In the genomic region with DNA sequence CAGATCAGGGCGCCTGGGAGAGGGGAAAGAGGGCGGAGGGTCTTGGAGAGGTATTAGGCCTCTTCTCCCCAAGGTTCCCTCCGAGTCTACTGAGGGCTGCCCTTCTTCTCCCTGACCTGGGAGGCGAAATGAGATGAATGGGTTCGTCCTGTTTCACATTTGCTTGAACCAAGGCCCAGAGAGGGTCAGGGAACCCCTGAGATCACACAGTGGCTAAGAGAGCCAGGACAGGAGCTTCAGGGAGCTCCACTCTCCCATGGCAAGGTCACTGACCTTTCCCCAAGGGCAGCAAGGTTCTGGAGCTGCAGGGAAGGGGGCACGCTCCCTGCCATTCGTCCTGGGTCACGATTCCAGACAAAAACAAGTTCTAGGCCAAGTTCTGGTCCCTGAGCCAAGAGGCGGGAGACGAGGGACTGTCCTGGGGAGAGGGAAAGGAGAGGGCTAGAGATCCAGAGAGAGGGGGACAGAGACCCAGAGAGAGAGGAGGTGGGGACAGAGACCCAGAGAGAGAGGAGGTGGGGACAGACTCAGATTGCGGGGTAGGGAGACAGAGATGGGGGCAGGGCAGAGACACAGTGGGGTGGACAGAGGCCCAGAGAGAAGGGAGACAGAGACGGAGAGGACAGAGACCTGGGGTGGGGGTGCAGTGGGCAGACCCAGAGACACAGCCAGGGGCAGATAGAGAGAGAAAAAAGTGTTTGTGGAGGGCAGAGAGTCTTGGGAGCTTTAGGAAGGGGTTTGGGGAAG, we compare ENCODE assay signal across 18 cellular contexts. TPM values are rescaled to one million over a fixed set of nuclear protein-coding genes. Genes with fewer than 3 reads are reported as not detected.
DNase-seq lines count a peak whose midpoint lies in the region; ATAC-seq and TF ChIP-seq lines count a peak whose summit lies in the region.
"Had no signal": no experiment of that assay in that cellular context is flagged by ENCODE, and none has a peak within 500 bp of the region (broad histone marks: within the 10 kb centered on the region; RNA-seq: fewer than 3 reads in every experiment).

No MANE protein-coding gene starts in this region.

- H4K20me1 ChIP-seq in mammary epithelial cell (ENCODE audit: insufficient read depth, low read length) = no peaks in the 10 kb centered on the region

- H3K27me3 Mint-ChIP-seq in MCF 10A (ENCODE audit: insufficient read depth, unreplicated experiment) (no peaks in the 10 kb centered on the region), brain (peaks cover 3% of the 10 kb centered on the region)
- peaks cover 35% of the 10 kb centered on the region for H3K27me3 Mint-ChIP-seq in stimulated activated naive CD8-positive, alpha-beta T cell treated with anti-CD3 and anti-CD28 coated beads, Interleukin-15, amount 100 ng/mL, for 72 hours

- CTCF ChIA-PET in MCF 10A (lab: Yijun Ruan, JAX) = no interaction called here
- CTCF ChIA-PET in mammary epithelial cell (lab: Charles Lee; ENCODE audit: low non-redundant PET) = no interaction called here

- BruUV-seq in MCF 10A (replicated peaks; lab: Mats Ljungman, UMichigan) (no TSS peak), mammary epithelial cell (replicated peaks; lab: Mats Ljungman, UMichigan) (no TSS peak)

- H3K27ac ChIP-seq in mammary epithelial cell (ENCODE audit: insufficient read depth, low read depth, low read length) (no peak overlapping the region), mesenchymal stem cell (ENCODE audit: low read length, poor library complexity, severe bottlenecking) (no peak overlapping the region), substantia nigra (ENCODE audit: low read depth, low read length, poor library complexity, severe bottlenecking) (peak overlapping the region; percentile 98), transverse colon (no peak overlapping the region)
- H3K27ac ChIP-seq: brain microvascular endothelial cell, PC-9, SK-N-MC, vagina had no signal

- H3K4ac ChIP-seq in mesenchymal stem cell (ENCODE audit: low read depth in 1 of 2, low read length in 2 of 2) = no peak overlapping the region

- no peak overlapping the region for H2AK5ac ChIP-seq in mesenchymal stem cell (ENCODE audit: low read length, severe bottlenecking)

- intact Hi-C loops in MCF 10A (cut with micrococcal nuclease) = no loop called here
- intact Hi-C loops in mammary epithelial cell (cut with micrococcal nuclease) = loop anchor here (5.0 to 10.0 kb wide), 2 partner anchors 146 to 592 kb away; a partner anchor contains a TSS
- intact Hi-C loops in transverse colon (cut with DNase I; ENCODE audit: low total_unique reads) = no loop called here

- H2BK12ac ChIP-seq in mesenchymal stem cell (ENCODE audit: low read length in 2 of 2) = no peak overlapping the region

- H3K27me3 ChIP-seq in mammary epithelial cell (ENCODE audit: insufficient read depth, low read length) = no peaks in the 10 kb centered on the region
- peaks cover 0 to 9% of the 10 kb centered on the region in 2 experiments for H3K27me3 ChIP-seq in mesenchymal stem cell (ENCODE audit: control insufficient read depth in 1 of 2, insufficient read depth in 1 of 2, low read length in 2 of 2)
- peaks cover 30% of the 10 kb centered on the region for H3K27me3 ChIP-seq in transverse colon
- H3K27me3 ChIP-seq: brain microvascular endothelial cell, vagina had no signal

- TF ChIP-seq EP300 in transverse colon (IDR thresholded peaks at IDR 0.05; ENCODE audit: low read depth) = no peak

- H3K36me3 ChIP-seq in mammary epithelial cell (ENCODE audit: insufficient read depth, low read length) (no peaks in the 10 kb centered on the region), mesenchymal stem cell (ENCODE audit: control insufficient read depth in 1 of 2, insufficient read depth in 2 of 2, low read depth in 1 of 2, low read length in 2 of 2) (no peaks in the 10 kb centered on the region), transverse colon (no peaks in the 10 kb centered on the region)
- H3K36me3 ChIP-seq: brain microvascular endothelial cell, vagina had no signal

- peaks cover 10% of the 10 kb centered on the region for H3K79me2 ChIP-seq in mammary epithelial cell (ENCODE audit: insufficient read depth, low read length)

- DNase-seq in MCF 10A (ENCODE audit: unreplicated experiment) = no peak
- DNase-seq in mammary epithelial cell = no peak
- DNase-seq in mesenchymal stem cell = no peak
- peak in 1 of 49 donors; percentile 26 for DNase-seq in substantia nigra (lab: John Stamatoyannopoulos, UW)
- DNase-seq in NCI-H2171 (lab: John Stamatoyannopoulos, UW) = no peak
- no peak for DNase-seq in transverse colon
- no peak for DNase-seq in stimulated activated naive CD8-positive, alpha-beta T cell treated with anti-CD3 and anti-CD28 coated beads, Interleukin-15, amount 100 ng/mL, for 72 hours
- DNase-seq: brain microvascular endothelial cell; effector CD8-positive, alpha-beta T cell; HCEC 1CT; MV-4-11; NCI-H2081; NCI-H69; PC-9; stimulated activated naive CD4-positive, alpha-beta T cell had no signal

- H3K18ac ChIP-seq in mesenchymal stem cell (ENCODE audit: low read depth in 1 of 2, low read length in 2 of 2) = no peak overlapping the region

- no peak overlapping the region for H3K4me2 ChIP-seq in mammary epithelial cell (ENCODE audit: insufficient read depth, low read depth, low read length)
- H3K4me2 ChIP-seq in mesenchymal stem cell (ENCODE audit: low read length, poor library complexity, severe bottlenecking) = no peak overlapping the region

- no peak overlapping the region for H3K23ac ChIP-seq in mesenchymal stem cell (ENCODE audit: low read length in 2 of 2)

- H4K8ac ChIP-seq in mesenchymal stem cell (ENCODE audit: low read length) = no peak overlapping the region

- H3K14ac ChIP-seq in mesenchymal stem cell (ENCODE audit: low read length in 2 of 2) = no peak overlapping the region

- no peaks in the 10 kb centered on the region for H3K36me3 Mint-ChIP-seq in MCF 10A (ENCODE audit: insufficient read depth, unreplicated experiment)
- peaks cover 19% of the 10 kb centered on the region for H3K36me3 Mint-ChIP-seq in brain

- H3K4me3 Mint-ChIP-seq in MCF 10A (ENCODE audit: unreplicated experiment) = peak overlapping the region; percentile 7
- peak overlapping the region in 3 of 5 experiments; percentile 38 to 73 (median 45) for H3K4me3 Mint-ChIP-seq in brain
- peak overlapping the region in 1 of 2 donors; percentile 19 for H3K4me3 Mint-ChIP-seq in stimulated activated naive CD8-positive, alpha-beta T cell treated with anti-CD3 and anti-CD28 coated beads, Interleukin-15, amount 100 ng/mL, for 72 hours

- 71% methylated on average over 6 of the region's 12 CpGs for WGBS in mammary epithelial cell (ENCODE audit: low coverage, missing lambda C conversion rate)
- WGBS in mesenchymal stem cell = 84% methylated on average over 12 of the region's 12 CpGs
- WGBS in transverse colon (ENCODE audit: low coverage in 1 of 2), 2 donors = 32 to 53% methylated on average over 4 to 12 of the region's 12 CpGs

- POLR2A ChIA-PET in MCF 10A (lab: Yijun Ruan, JAX) = no interaction called here

- H2BK15ac ChIP-seq in mesenchymal stem cell (ENCODE audit: low read depth, poor library complexity, severe bottlenecking) = no peak overlapping the region

- dilution Hi-C loops in mammary epithelial cell (cut with HindIII; ENCODE audit: low sequenced_read_pairs) = no loop called here

- no peak overlapping the region for H2BK5ac ChIP-seq in mesenchymal stem cell (ENCODE audit: low read depth, low read length, poor library complexity, severe bottlenecking)

- H3K4me1 ChIP-seq in mammary epithelial cell (ENCODE audit: insufficient read depth, low read length) (peaks cover 12% of the 10 kb centered on the region), mesenchymal stem cell (ENCODE audit: control insufficient read depth, insufficient read depth, low read depth, low read length) (peaks cover 19% of the 10 kb centered on the region), transverse colon (peaks cover 7 to 14% (median 9%) of the 10 kb centered on the region in 4 donors)

- H3K9me3 Mint-ChIP-seq in MCF 10A (ENCODE audit: unreplicated experiment) (no peaks in the 10 kb centered on the region), brain (peaks cover 0 to 73% (median 2%) of the 10 kb centered on the region in 5 experiments)
- no peaks in the 10 kb centered on the region for H3K9me3 Mint-ChIP-seq in stimulated activated naive CD8-positive, alpha-beta T cell treated with anti-CD3 and anti-CD28 coated beads, Interleukin-15, amount 100 ng/mL, for 72 hours

- H2BK120ac ChIP-seq in mesenchymal stem cell (ENCODE audit: low read depth, low read length) = no peak overlapping the region

- H3K79me1 ChIP-seq in mesenchymal stem cell (replicated peaks; ENCODE audit: low read length, poor library complexity, severe bottlenecking) = peaks cover 10% of the 10 kb centered on the region

- H3K4me3 ChIP-seq in mammary epithelial cell (replicated peaks in 1 of 3; ENCODE audit: insufficient read depth in 1 of 3, low read depth in 2 of 3, low read length in 3 of 3) = no peak overlapping the region
- H3K4me3 ChIP-seq in mesenchymal stem cell (ENCODE audit: insufficient read depth in 1 of 2, low read depth in 1 of 2, low read length in 2 of 2) = no peak overlapping the region
- no peak overlapping the region for H3K4me3 ChIP-seq in transverse colon
- H3K4me3 ChIP-seq: PC-9, SK-N-MC, vagina had no signal

- in situ Hi-C loops in mammary epithelial cell (cut with MboI; ENCODE audit: low sequenced_read_pairs in 2 of 2) = no loop called here
- in situ Hi-C loops in transverse colon (cut with MboI; ENCODE audit: low pct_ligation_motif_present in 1 of 4, low pct_unique_long_range_greater_than_20kb in 1 of 4, low sequenced_read_pairs in 3 of 4) = no loop called here

- no peak for ATAC-seq in stimulated activated naive CD8-positive, alpha-beta T cell treated with anti-CD3 and anti-CD28 coated beads, Interleukin-15, amount 100 ng/mL, for 72 hours

- no peak overlapping the region for H2AFZ ChIP-seq in mammary epithelial cell (ENCODE audit: low read depth, low read length)
- no peak overlapping the region for H2AFZ ChIP-seq in mesenchymal stem cell (ENCODE audit: low read depth, low read length)
- H2AFZ ChIP-seq: PC-9 had no signal

- TF ChIP-seq POLR2A in transverse colon (IDR thresholded peaks at IDR 0.05) = no peak

- no peak overlapping the region for H3K9ac ChIP-seq in mammary epithelial cell (ENCODE audit: insufficient read depth, low read length)
- no peak overlapping the region for H3K9ac ChIP-seq in mesenchymal stem cell (ENCODE audit: low read length)

- H3K4me1 Mint-ChIP-seq in MCF 10A (ENCODE audit: insufficient read depth, unreplicated experiment) = peaks cover 16% of the 10 kb centered on the region
- peaks cover 63% of the 10 kb centered on the region for H3K4me1 Mint-ChIP-seq in brain
- H3K4me1 Mint-ChIP-seq in stimulated activated naive CD8-positive, alpha-beta T cell treated with anti-CD3 and anti-CD28 coated beads, Interleukin-15, amount 100 ng/mL, for 72 hours = peaks cover 34% of the 10 kb centered on the region

- H4K91ac ChIP-seq in mesenchymal stem cell (ENCODE audit: low read length) = peak overlapping the region; percentile 15

- H3K9me3 ChIP-seq in mammary epithelial cell (replicated peaks; ENCODE audit: insufficient read depth, low read length) = no peaks in the 10 kb centered on the region
- H3K9me3 ChIP-seq in mesenchymal stem cell (ENCODE audit: control insufficient read depth, low read length) = no peaks in the 10 kb centered on the region
- H3K9me3 ChIP-seq in transverse colon = no peaks in the 10 kb centered on the region
- H3K9me3 ChIP-seq: vagina had no signal

- H3K27ac Mint-ChIP-seq in MCF 10A (ENCODE audit: low read depth, unreplicated experiment) (no peak overlapping the region), brain (peak overlapping the region in 3 of 5 experiments; percentile 33 to 99 (median 94))
- peak overlapping the region in 1 of 2 donors; percentile 86 for H3K27ac Mint-ChIP-seq in stimulated activated naive CD8-positive, alpha-beta T cell treated with anti-CD3 and anti-CD28 coated beads, Interleukin-15, amount 100 ng/mL, for 72 hours

- TF ChIP-seq CTCF in MCF 10A (IDR thresholded peaks at IDR 0.05; ENCODE audit: unreplicated experiment) (no peak), mammary epithelial cell (conservative IDR thresholded peaks at IDR 0.05 in 1 of 2, IDR thresholded peaks at IDR 0.05 in 1 of 2; ENCODE audit: extremely low read depth in 1 of 2, insufficient read depth in 1 of 2, low read depth in 1 of 2, low read length in 2 of 2) (no peak), brain (conservative IDR thresholded peaks at IDR 0.05) (no peak), transverse colon (IDR thresholded peaks at IDR 0.05) (no peak)

RNA-seq across cellular contexts. Expression of a gene that starts 0.5 kb away (rescaled TPM):
- total RNA-seq in MCF 10A (2022) (not detected in 2 replicates), mammary epithelial cell (not detected), transverse colon (not detected)
- polyA plus RNA-seq in mammary epithelial cell (not detected), brain (ENCODE audit: insufficient read depth, low read depth, low replicate concordance) (58.1 TPM)
- not detected for polyA minus RNA-seq in mammary epithelial cell
- polyA plus RNA-seq in mesenchymal stem cell (2013, experiment 1 of 2) = not detected
- not detected for polyA plus RNA-seq in mesenchymal stem cell (2013, experiment 2 of 2)
- total RNA-seq: PC-9, vagina had no signal

RNA-seq across cellular contexts. Expression of a gene that starts 2.2 kb away (rescaled TPM):
- total RNA-seq in MCF 10A (2022) (65.8 and 76.9 TPM in 2 replicates), mammary epithelial cell (10 to 100 TPM; 17.3 to 71.1 TPM), transverse colon (100 to 1,000 TPM in 1 of 4 donors, 10 to 100 TPM in 3; 10.8 to 169 (median 36.6) TPM)
- polyA plus RNA-seq in mammary epithelial cell (41.6 TPM), brain (ENCODE audit: insufficient read depth, low read depth, low replicate concordance) (36.8 TPM)
- polyA minus RNA-seq in mammary epithelial cell = 1.4 TPM
- polyA plus RNA-seq in mesenchymal stem cell (2013, experiment 1 of 2) = 29.7 TPM
- polyA plus RNA-seq in mesenchymal stem cell (2013, experiment 2 of 2) = 30.2 TPM

RNA-seq across cellular contexts. Expression of a gene that starts 36.5 kb away (rescaled TPM):
- total RNA-seq in MCF 10A (2022) (1.5 and 2.7 TPM in 2 replicates), mammary epithelial cell (1 to 10 TPM; 1.0 to 2.1 TPM), transverse colon (1 to 10 TPM in 1 of 4 donors, under 1 TPM in 2, not detected in 1; 0.55 to 4.2 (median 0.79) TPM)
- polyA plus RNA-seq in mammary epithelial cell (1.4 TPM), brain (ENCODE audit: insufficient read depth, low read depth, low replicate concordance) (15.9 TPM)
- polyA minus RNA-seq in mammary epithelial cell = 5.2 TPM
- polyA plus RNA-seq in mesenchymal stem cell (2013, experiment 1 of 2) = 1.0 TPM
- 0.88 TPM for polyA plus RNA-seq in mesenchymal stem cell (2013, experiment 2 of 2)
- total RNA-seq: vagina had no signal

RNA-seq across cellular contexts. Expression of a gene that starts 36.9 kb away (rescaled TPM):
- total RNA-seq in MCF 10A (2022) (61.3 and 61.8 TPM in 2 replicates), mammary epithelial cell (10 to 100 TPM; 53.8 to 77.1 TPM), transverse colon (100 to 1,000 TPM in 1 of 4 donors, 10 to 100 TPM in 3; 50.5 to 117 (median 78.7) TPM)
- polyA plus RNA-seq in mammary epithelial cell (41.8 TPM), brain (ENCODE audit: insufficient read depth, low read depth, low replicate concordance) (171 TPM)
- polyA minus RNA-seq in mammary epithelial cell = 7.1 TPM
- polyA plus RNA-seq in mesenchymal stem cell (2013, experiment 1 of 2) = 104 TPM
- 102 TPM for polyA plus RNA-seq in mesenchymal stem cell (2013, experiment 2 of 2)

RNA-seq across cellular contexts. Expression of a gene that starts 55.1 kb away (rescaled TPM):
- total RNA-seq in MCF 10A (2022) = not detected in 2 replicates
- total RNA-seq in mammary epithelial cell = not detected
- not detected for polyA plus RNA-seq in mammary epithelial cell
- not detected for polyA minus RNA-seq in mammary epithelial cell
- polyA plus RNA-seq in brain (ENCODE audit: insufficient read depth, low read depth, low replicate concordance) = 52.9 TPM
- polyA plus RNA-seq in mesenchymal stem cell (2013, experiment 1 of 2) = not detected
- 0.03 TPM for polyA plus RNA-seq in mesenchymal stem cell (2013, experiment 2 of 2)
- 1 to 10 TPM in 1 of 4 donors, under 1 TPM in 3; 0.37 to 1.4 (median 0.91) TPM for total RNA-seq in transverse colon
- total RNA-seq: PC-9 had no signal
